Comparison of ENCODE assay signal across 32 cellular contexts in genomic region chr1:95229706-95230105, GRCh38.
"Had no signal": no experiment of that assay in that cellular context is flagged by ENCODE, and none has a peak within 500 bp of the region (broad histone marks: within the 10 kb centered on the region; RNA-seq: fewer than 3 reads in every experiment).

No MANE protein-coding gene starts in this region.

- H3K4me3 Mint-ChIP-seq: activated B cell treated with CpG ODN at 0.5 μM for 24 hours; activated CD8-positive, alpha-beta T cell treated with anti-CD3 and anti-CD28 coated beads for 36 hours; activated naive CD8-positive, alpha-beta T cell; activated T-cell treated with anti-CD3 and anti-CD28 coated beads, Interleukin-2, amount 50 U/mL, for 4 hours; activated T-helper 17 cell treated with anti-CD3 and anti-CD28 coated beads, Interleukin-2, amount 50 U/mL, for 72 hours; central memory CD8-positive, alpha-beta T cell; dendritic cell treated with granulocyte-macrophage colony-stimulating factor and Interleukin-4, amounts not matched to agents 40 ng/mL and 50 ng/mL, for 4 days; effector memory CD8-positive, alpha-beta T cell; T-helper 17 cell; T-helper 2 cell treated with Interferon-gamma antibody and Interleukin-4, amounts not matched to agents 5 μg/mL and 100 μg/mL, for 36 hours had no signal

- H3K36me3 Mint-ChIP-seq: activated naive CD8-positive, alpha-beta T cell had no signal

- H3K27ac ChIP-seq: brain microvascular endothelial cell, coronary artery, esophagus muscularis mucosa, foreskin keratinocyte, gastrocnemius medialis, WERI-Rb-1 had no signal

- H3K36me3 ChIP-seq: brain microvascular endothelial cell, esophagus muscularis mucosa, gastrocnemius medialis, heart right ventricle, WERI-Rb-1 had no signal

- H3K27me3 ChIP-seq: brain microvascular endothelial cell, esophagus muscularis mucosa, foreskin keratinocyte, gastrocnemius medialis, heart right ventricle had no signal

- H3K4me1 Mint-ChIP-seq: activated T-helper 17 cell treated with anti-CD3 and anti-CD28 coated beads, Interleukin-2, amount 50 U/mL, for 72 hours had no signal

- DNase-seq: activated B cell treated with CpG ODN at 0.5 μM for 24 hours; activated CD4-positive, alpha-beta T cell treated with anti-CD3 and anti-CD28 coated beads for 48 hours; activated CD4-positive, alpha-beta T cell treated with anti-CD3 and anti-CD28 coated beads, Interleukin-2, amount 50 U/mL, for 1 hour; activated CD4-positive, alpha-beta T cell treated with anti-CD3 and anti-CD28 coated beads, Interleukin-2, amount 50 U/mL, for 48 hours; activated CD8-positive, alpha-beta memory T cell treated with anti-CD3 and anti-CD28 coated beads for 24 hours; activated CD8-positive, alpha-beta T cell treated with anti-CD3 and anti-CD28 coated beads for 36 hours; activated effector memory CD4-positive, alpha-beta T cell treated with Interleukin-2 at 50 U/mL for 16 hours; activated gamma-delta T cell treated with Interleukin-2 at 50 U/mL for 16 hours; activated naive CD4-positive, alpha-beta T cell treated with anti-CD3 and anti-CD28 coated beads, Interleukin-2, amount 50 U/mL, for 16 hours; activated naive CD4-positive, alpha-beta T cell treated with Interleukin-2 at 50 U/mL for 16 hours; activated T-cell treated with anti-CD3 and anti-CD28 coated beads, Interleukin-2, amount 50 U/mL, for 4 hours; amniotic stem cell; brain microvascular endothelial cell; effector CD4-positive, alpha-beta T cell; effector memory CD8-positive, alpha-beta T cell; erythroblast; foreskin keratinocyte; gastrocnemius medialis; heart right ventricle; T-helper 17 cell; T1000; WERI-Rb-1 had no signal

- H3K9me3 Mint-ChIP-seq: activated B cell treated with CpG ODN at 0.5 μM for 24 hours; activated CD8-positive, alpha-beta T cell treated with anti-CD3 and anti-CD28 coated beads for 36 hours; activated T-cell treated with anti-CD3 and anti-CD28 coated beads, Interleukin-2, amount 50 U/mL, for 4 hours; activated T-helper 17 cell treated with anti-CD3 and anti-CD28 coated beads, Interleukin-2, amount 50 U/mL, for 72 hours; central memory CD8-positive, alpha-beta T cell; dendritic cell treated with granulocyte-macrophage colony-stimulating factor and Interleukin-4, amounts not matched to agents 40 ng/mL and 50 ng/mL, for 4 days; effector memory CD8-positive, alpha-beta T cell; T-helper 2 cell treated with Interferon-gamma antibody and Interleukin-4, amounts not matched to agents 5 μg/mL and 100 μg/mL, for 36 hours had no signal

- H3K4me1 ChIP-seq: foreskin keratinocyte had no signal

- ATAC-seq: activated CD4-positive, CD25-positive, alpha-beta regulatory T cell treated with anti-CD3 and anti-CD28 coated beads, Interleukin-2, amount 50 U/mL, for 24 hours; activated CD8-positive, alpha-beta T cell treated with anti-CD3 and anti-CD28 coated beads for 36 hours; activated T-cell treated with anti-CD3 and anti-CD28 coated beads, Interleukin-2, amount 50 U/mL, for 4 hours; activated T-helper 17 cell treated with anti-CD3 and anti-CD28 coated beads, Interleukin-2, amount 50 U/mL, for 72 hours; effector memory CD8-positive, alpha-beta T cell; foreskin keratinocyte; gastrocnemius medialis; heart right ventricle; T-helper 17 cell had no signal

- H3K27ac Mint-ChIP-seq: activated B cell treated with CpG ODN at 0.5 μM for 24 hours; activated CD8-positive, alpha-beta T cell treated with anti-CD3 and anti-CD28 coated beads for 36 hours; activated naive CD8-positive, alpha-beta T cell; activated T-helper 17 cell treated with anti-CD3 and anti-CD28 coated beads, Interleukin-2, amount 50 U/mL, for 72 hours; dendritic cell treated with granulocyte-macrophage colony-stimulating factor and Interleukin-4, amounts not matched to agents 40 ng/mL and 50 ng/mL, for 4 days; effector memory CD8-positive, alpha-beta T cell; T-helper 17 cell; T-helper 2 cell treated with Interferon-gamma antibody and Interleukin-4, amounts not matched to agents 5 μg/mL and 100 μg/mL, for 36 hours had no signal

- H3K9me3 ChIP-seq: esophagus muscularis mucosa, gastrocnemius medialis, heart right ventricle had no signal

- FAIRE-seq: astrocyte, bronchial epithelial cell had no signal

- H3K4me3 ChIP-seq: coronary artery, esophagus muscularis mucosa, gastrocnemius medialis, heart right ventricle had no signal
